12 cellular contexts compared by ENCODE assay signal in the genomic region with DNA sequence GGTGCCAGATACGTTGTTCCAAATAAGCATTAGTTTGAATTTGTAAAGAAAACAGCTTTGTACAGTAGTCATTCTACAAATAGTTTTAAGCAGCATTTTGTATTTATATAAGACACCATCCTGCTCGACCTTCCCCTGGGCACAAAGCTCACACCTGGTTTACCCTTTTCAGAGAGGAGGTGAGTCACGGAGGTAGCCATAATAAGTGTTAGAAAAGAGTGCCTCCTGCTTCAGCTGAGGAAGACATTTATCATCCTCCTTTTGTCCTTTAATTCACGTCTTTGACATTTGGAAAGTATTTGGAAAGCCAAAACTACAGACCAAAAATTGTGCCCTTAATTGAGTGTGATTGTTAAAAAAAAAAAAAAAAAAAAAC. TPM values are rescaled to one million over a fixed set of nuclear protein-coding genes. Genes with fewer than 3 reads are reported as not detected.
DNase-seq lines count a peak whose midpoint lies in the region; ATAC-seq and TF ChIP-seq lines count a peak whose summit lies in the region.
"Had no signal": no experiment of that assay in that cellular context is flagged by ENCODE, and none has a peak within 500 bp of the region (broad histone marks: within the 10 kb centered on the region; RNA-seq: fewer than 3 reads in every experiment).

No MANE protein-coding gene starts in this region.

- intact Hi-C loops in esophagus muscularis mucosa (cut with DNase I) = no loop called here

- H3K9ac ChIP-seq in skeletal muscle satellite cell (ENCODE audit: low read depth, low read length) = peak overlapping the region; percentile 6

- no peak for TF ChIP-seq CTCF in esophagus muscularis mucosa (IDR thresholded peaks at IDR 0.05)

- H3K9me3 ChIP-seq in esophagus muscularis mucosa = no peaks in the 10 kb centered on the region
- H3K9me3 ChIP-seq in skeletal muscle satellite cell (replicated peaks; ENCODE audit: low read length) = no peaks in the 10 kb centered on the region

- peak overlapping the region; percentile 66 to 76 (median 71) for H3K27ac ChIP-seq in esophagus muscularis mucosa (replicated peaks in 1 of 4)
- H3K27ac ChIP-seq: 22Rv1 had no signal

- no peak for TF ChIP-seq EP300 in esophagus muscularis mucosa (IDR thresholded peaks at IDR 0.05)

- H3K4me3 ChIP-seq in esophagus muscularis mucosa = peak overlapping the region in 2 of 4 donors; percentile 5 to 6
- H3K4me3 ChIP-seq in skeletal muscle satellite cell (ENCODE audit: low read length) = no peak overlapping the region

- H3K36me3 ChIP-seq in esophagus muscularis mucosa = no peaks in the 10 kb centered on the region
- peaks cover 7% of the 10 kb centered on the region for H3K36me3 ChIP-seq in skeletal muscle satellite cell (ENCODE audit: insufficient read depth, low read length)

- ATAC-seq in GM18517 (IDR thresholded peaks at IDR 0.05; ENCODE audit: unreplicated experiment) = no peak
- ATAC-seq: stimulated activated naive CD8-positive, alpha-beta T cell treated with anti-CD3 and anti-CD28 coated beads, Interleukin-15, Interleukin-2, amounts not matched to agents 100 U/mL and 50 U/mL, for 24 hours had no signal

- H3K27me3 ChIP-seq in esophagus muscularis mucosa = no peaks in the 10 kb centered on the region
- no peaks in the 10 kb centered on the region for H3K27me3 ChIP-seq in skeletal muscle satellite cell (ENCODE audit: control insufficient read depth, insufficient read depth, low read length)

- 38% methylated on average over 4 of the region's 4 CpGs for WGBS in esophagus muscularis mucosa

- no peak for TF ChIP-seq POLR2A in esophagus muscularis mucosa (IDR thresholded peaks at IDR 0.05; ENCODE audit: low read depth)

- H3K4me1 ChIP-seq in esophagus muscularis mucosa (peaks cover 52 to 95% (median 85%) of the 10 kb centered on the region in 4 donors), skeletal muscle satellite cell (ENCODE audit: control insufficient read depth, insufficient read depth, low read length) (peaks cover 21% of the 10 kb centered on the region)

- DNase-seq in DMS 273 (lab: John Stamatoyannopoulos, UW; ENCODE audit: unreplicated experiment) = peak; percentile 63
- no peak for DNase-seq in DMS 273 treated with DMSO at 0.1 percent for 48 hours (lab: John Stamatoyannopoulos, UW)
- DNase-seq in NCI-H69 (lab: John Stamatoyannopoulos, UW) = peak; percentile 94
- DNase-seq in esophagus muscularis mucosa (ENCODE audit: extremely low spot score) = no peak
- no peak for DNase-seq in stimulated activated CD4-positive, alpha-beta T cell treated with anti-CD3 and anti-CD28 coated beads, Interleukin-2, amount 100 ng/mL, for 48 hours
- no peak for DNase-seq in GDM1 (lab: John Stamatoyannopoulos, UW)
- DNase-seq: NK-92 treated with Interleukin-12 subunit alpha and Interleukin-12 subunit beta, amount 100 ng/mL, for 24 hours; stimulated activated naive CD8-positive, alpha-beta T cell treated with anti-CD3 and anti-CD28 coated beads, Interleukin-15, Interleukin-2, amounts not matched to agents 100 U/mL and 50 U/mL, for 24 hours; T-helper 9 cell had no signal

- H3K4me2 ChIP-seq in skeletal muscle satellite cell (ENCODE audit: low read length) = peak overlapping the region; percentile 57

RNA-seq across cellular contexts. Expression of a gene that starts 6.8 kb away (rescaled TPM):
- total RNA-seq in esophagus muscularis mucosa = 10 to 100 TPM; 61.0 to 76.3 (median 68.9) TPM
- total RNA-seq in skeletal muscle satellite cell (2012; rRNA removed) = 39.5 and 40.2 TPM in 2 replicates

Comparison
In these comparisons a context has a peak if more than half of its experiments do, and no peak if none do; other contexts are left out.
1. DNase-seq: peak in DMS 273 (single experiment) and NCI-H69 (single experiment); none in DMS 273 treated with DMSO at 0.1 percent for 48 hours (single experiment), esophagus muscularis mucosa (single experiment), stimulated activated CD4-positive, alpha-beta T cell treated with anti-CD3 and anti-CD28 coated beads, Interleukin-2, amount 100 ng/mL, for 48 hours (0 of 2) and GDM1 (single experiment).